In the genomic region with DNA sequence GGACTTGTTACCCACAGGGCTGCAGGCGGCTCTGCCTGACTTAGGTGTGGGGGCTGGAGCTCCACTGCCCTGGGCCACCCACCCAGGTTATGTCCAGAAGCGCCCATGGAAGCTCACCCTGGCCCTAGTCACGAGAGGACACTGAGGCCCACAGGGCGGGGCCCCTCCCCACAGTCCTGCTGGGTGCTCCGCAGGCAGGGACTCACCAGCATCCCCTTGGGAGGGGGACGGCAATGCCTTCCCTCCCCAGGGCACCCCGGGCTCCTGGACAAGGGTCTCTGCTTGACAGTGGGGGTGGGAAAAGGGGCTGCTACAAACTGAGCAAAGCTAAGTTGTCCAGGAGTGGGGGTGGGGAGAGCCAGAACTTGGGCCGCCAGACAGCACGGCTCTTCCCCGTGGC, we compare ENCODE assay signal across 29 cellular contexts.
"Had no signal": no experiment of that assay in that cellular context is flagged by ENCODE, and none has a peak within 500 bp of the region (broad histone marks: within the 10 kb centered on the region; RNA-seq: fewer than 3 reads in every experiment).

No MANE protein-coding gene starts in this region.

- ATAC-seq: effector memory CD8-positive, alpha-beta T cell; esophagus mucosa; foreskin keratinocyte; gastrocnemius medialis; gastroesophageal sphincter; heart left ventricle; heart right ventricle had no signal

- H3K27ac Mint-ChIP-seq: dendritic cell treated with granulocyte-macrophage colony-stimulating factor and Interleukin-4, amounts not matched to agents 40 ng/mL and 50 ng/mL, for 4 days; effector memory CD8-positive, alpha-beta T cell had no signal

- H3K9me3 ChIP-seq: colonic mucosa, esophagus muscularis mucosa, esophagus squamous epithelium, gastrocnemius medialis, gastroesophageal sphincter, heart left ventricle, heart right ventricle had no signal

- H3K27ac ChIP-seq: colonic mucosa, coronary artery, epithelial cell of prostate, esophagus muscularis mucosa, esophagus squamous epithelium, foreskin keratinocyte, gastrocnemius medialis, gastroesophageal sphincter, heart left ventricle, heart right ventricle had no signal

- H3K27me3 ChIP-seq: colonic mucosa, dorsolateral prefrontal cortex, esophagus muscularis mucosa, foreskin keratinocyte, gastrocnemius medialis had no signal

- H3K4me3 Mint-ChIP-seq: dendritic cell treated with granulocyte-macrophage colony-stimulating factor and Interleukin-4, amounts not matched to agents 40 ng/mL and 50 ng/mL, for 4 days; effector memory CD8-positive, alpha-beta T cell; endodermal cell had no signal

- H3K4me1 Mint-ChIP-seq: endodermal cell had no signal

- H3K36me3 ChIP-seq: colonic mucosa, esophagus muscularis mucosa, esophagus squamous epithelium, gastrocnemius medialis, gastroesophageal sphincter, heart left ventricle, heart right ventricle had no signal

- DNase-seq: colonic mucosa; cortex of kidney; dermis blood vessel endothelial cell; dorsolateral prefrontal cortex; effector CD4-positive, alpha-beta T cell; effector CD8-positive, alpha-beta T cell; effector memory CD4-positive, alpha-beta T cell; effector memory CD8-positive, alpha-beta T cell; endodermal cell; erythroblast; esophagus squamous epithelium; foreskin fibroblast; foreskin keratinocyte; foreskin melanocyte; gastrocnemius medialis; glutamatergic neuron; head of caudate nucleus; heart left ventricle; heart right ventricle had no signal

- H3K4me1 ChIP-seq: colonic mucosa, esophagus muscularis mucosa, esophagus squamous epithelium, foreskin keratinocyte, gastrocnemius medialis, gastroesophageal sphincter, heart left ventricle, heart right ventricle had no signal

- H3K9me3 Mint-ChIP-seq: dendritic cell treated with granulocyte-macrophage colony-stimulating factor and Interleukin-4, amounts not matched to agents 40 ng/mL and 50 ng/mL, for 4 days; effector memory CD8-positive, alpha-beta T cell; endodermal cell had no signal

- FAIRE-seq: colon, endometrium, endothelial cell of umbilical vein, frontal cortex had no signal

- H3K4me3 ChIP-seq: colonic mucosa, coronary artery, dorsolateral prefrontal cortex, esophagus muscularis mucosa, esophagus squamous epithelium, gastrocnemius medialis, gastroesophageal sphincter, heart left ventricle, heart right ventricle had no signal
